9 cellular contexts compared by ENCODE assay signal in the genomic region with DNA sequence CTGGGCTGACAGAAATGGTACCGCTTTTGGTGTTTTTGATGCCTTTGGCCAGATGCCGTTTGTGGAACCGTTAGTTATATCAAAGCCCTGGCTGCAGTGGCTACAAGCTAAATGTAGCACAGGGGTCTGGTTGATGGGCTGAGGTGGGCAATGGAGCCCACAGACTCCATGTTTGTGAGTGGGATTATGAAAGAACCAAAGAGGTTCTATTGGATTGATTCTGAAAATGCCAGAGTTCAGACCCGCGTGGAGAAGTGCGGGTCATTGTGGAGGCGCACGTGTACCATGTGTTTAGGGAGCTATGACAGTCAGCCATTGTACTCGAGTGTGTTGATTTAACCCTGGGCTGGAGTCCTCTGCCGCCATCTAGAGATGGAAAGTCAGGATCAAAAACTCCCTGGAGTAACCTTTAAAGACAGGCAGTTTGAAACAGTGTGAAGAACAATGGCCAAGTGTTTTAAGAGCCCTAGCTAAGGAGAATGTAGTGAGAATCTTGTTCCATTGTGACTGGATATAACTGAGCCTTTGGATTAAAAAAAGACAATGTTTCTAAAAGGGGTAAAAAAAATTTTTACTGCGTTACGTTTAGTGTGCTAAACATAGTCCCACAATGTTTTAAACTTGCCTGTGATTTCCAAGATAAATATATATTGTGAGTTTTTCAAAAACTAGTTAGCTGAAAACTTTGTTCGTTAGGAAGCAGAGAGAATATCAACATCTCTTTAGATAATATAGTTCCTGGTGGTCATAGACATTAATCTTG. TPM values are rescaled to one million over a fixed set of nuclear protein-coding genes. Genes with fewer than 3 reads are reported as not detected.
DNase-seq lines count a peak whose midpoint lies in the region; ATAC-seq, FAIRE-seq and TF ChIP-seq lines count a peak whose summit lies in the region.
"Had no signal": no experiment of that assay in that cellular context is flagged by ENCODE, and none has a peak within 500 bp of the region (broad histone marks: within the 10 kb centered on the region; RNA-seq: fewer than 3 reads in every experiment).

No MANE protein-coding gene starts in this region.

- ATAC-seq in pancreas (peak; percentile 88 to 98 (median 96)), GM18868 (IDR thresholded peaks at IDR 0.05; ENCODE audit: unreplicated experiment) (no peak)
- ATAC-seq in naive thymus-derived CD8-positive, alpha-beta T cell = no peak

- H3K27ac Mint-ChIP-seq in naive thymus-derived CD8-positive, alpha-beta T cell = no peak overlapping the region

- no peaks in the 10 kb centered on the region for H3K27me3 ChIP-seq in pancreas

- H3K4me1 ChIP-seq in pancreas = peaks cover 0 to 3% (median 3%) of the 10 kb centered on the region in 3 donors

- FAIRE-seq in frontal cortex (lab: Jason Lieb, UNC) = peak; percentile 75
- peak; percentile 29 for FAIRE-seq in pancreas (lab: Jason Lieb, UNC)

- H3K27ac ChIP-seq in pancreas = no peak overlapping the region

- 19 to 20% methylated on average over 13 of the region's 13 CpGs for WGBS in pancreas, 2 donors

- no peak overlapping the region for H3K4me3 Mint-ChIP-seq in naive thymus-derived CD8-positive, alpha-beta T cell

- H3K27me3 Mint-ChIP-seq in naive thymus-derived CD8-positive, alpha-beta T cell = peaks cover 0 to 9% (median 1%) of the 10 kb centered on the region in 5 donors

- CTCF ChIA-PET in GM10248 (lab: Yijun Ruan, JAX) = interaction anchor here (1.0 to 2.9 kb wide), 9 partner anchors 10 to 191 kb away, joined by 3 to 12 read pairs (median 6); no protein-coding TSS in a partner anchor

- no peaks in the 10 kb centered on the region for H3K36me3 Mint-ChIP-seq in naive thymus-derived CD8-positive, alpha-beta T cell

- intact Hi-C loops in pancreas (cut with DNase I) = no loop called here

- no peaks in the 10 kb centered on the region for H3K36me3 ChIP-seq in pancreas

- POLR2A ChIA-PET in GM10248 (lab: Yijun Ruan, JAX) = no interaction called here
- POLR2A ChIA-PET in naive thymus-derived CD8-positive, alpha-beta T cell (lab: Charles Lee) = no interaction called here

- H3K4me1 Mint-ChIP-seq in naive thymus-derived CD8-positive, alpha-beta T cell = peaks cover 0 to 7% (median 0%) of the 10 kb centered on the region in 4 donors

- peak; percentile 43 for DNase-seq in A172 (ENCODE audit: low spot score)
- peak; percentile 31 for DNase-seq in GM10248 (ENCODE audit: extremely low spot score)
- DNase-seq in NCI-H146 treated with DMSO at 0.1 percent for 48 hours (lab: John Stamatoyannopoulos, UW; ENCODE audit: unreplicated experiment) = peak; percentile 63
- DNase-seq in UCSD-AML1 (lab: John Stamatoyannopoulos, UW; ENCODE audit: unreplicated experiment) = peak; percentile 39
- peak; percentile 39 to 54 for DNase-seq in frontal cortex (ENCODE audit: low spot score in 2 of 2)
- DNase-seq in pancreas = peak in 5 of 6 donors; percentile 26 to 65 (median 51)
- no peak for DNase-seq in naive thymus-derived CD8-positive, alpha-beta T cell

- no peaks in the 10 kb centered on the region for H3K9me3 Mint-ChIP-seq in naive thymus-derived CD8-positive, alpha-beta T cell

- H3K9me3 ChIP-seq in pancreas = no peaks in the 10 kb centered on the region

- H3K4me3 ChIP-seq in pancreas = peak overlapping the region in 1 of 4 donors; percentile 11

- peak; percentile 21 for TF ChIP-seq CTCF in GM10248 (IDR thresholded peaks at IDR 0.05; ENCODE audit: control extremely low read depth, extremely low read depth, low read depth, missing control alignments)
- peak in 1 of 4 donors; percentile 34 for TF ChIP-seq CTCF in pancreas (IDR thresholded peaks at IDR 0.05)

RNA-seq across cellular contexts. Expression of a gene that starts 12.7 kb away (rescaled TPM):
- not detected in 2 replicates for total RNA-seq in A172 (2014; rRNA removed; shearing (Covaris generic))
- total RNA-seq in frontal cortex = 2.9 TPM
- 1 to 10 TPM in 5 of 6 donors, under 1 TPM in 1; 0.32 to 7.5 (median 4.9) TPM for total RNA-seq in pancreas
- 10 to 100 TPM in 1 of 2 donors, 1 to 10 TPM in 1; 2.5 to 14.4 TPM for polyA plus RNA-seq in pancreas
- not detected for total RNA-seq in naive thymus-derived CD8-positive, alpha-beta T cell
- not detected for polyA plus RNA-seq in naive thymus-derived CD8-positive, alpha-beta T cell

RNA-seq across cellular contexts. Expression of a gene that starts 51.3 kb away (rescaled TPM):
- total RNA-seq in A172 (2014; rRNA removed; shearing (Covaris generic)) = not detected in 2 replicates
- total RNA-seq in frontal cortex = not detected
- 1 to 10 TPM in 4 of 6 donors, under 1 TPM in 2; 0.13 to 3.7 (median 2.2) TPM for total RNA-seq in pancreas
- polyA plus RNA-seq in pancreas = under 1 TPM; 0.72 to 0.73 TPM
- not detected for total RNA-seq in naive thymus-derived CD8-positive, alpha-beta T cell
- not detected for polyA plus RNA-seq in naive thymus-derived CD8-positive, alpha-beta T cell
- total RNA-seq: lower leg skin had no signal

Comparison
In these comparisons a context has a peak if more than half of its experiments do, and no peak if none do; other contexts are left out.
1. DNase-seq: peak in A172 (single experiment), GM10248 (single experiment), NCI-H146 treated with DMSO at 0.1 percent for 48 hours (single experiment), UCSD-AML1 (single experiment), frontal cortex (2 of 2) and pancreas (5 of 6); none in naive thymus-derived CD8-positive, alpha-beta T cell (0 of 10).
2. ATAC-seq: peak in pancreas (4 of 4); none in naive thymus-derived CD8-positive, alpha-beta T cell (0 of 2) and GM18868 (single experiment).